Comparison of ENCODE assay signal across 10 cellular contexts in genomic region chr2:230872968-230873669, GRCh38. TPM values are rescaled to one million over a fixed set of nuclear protein-coding genes. Genes with fewer than 3 reads are reported as not detected.
DNase-seq lines count a peak whose midpoint lies in the region; ATAC-seq and TF ChIP-seq lines count a peak whose summit lies in the region.
"Had no signal": no experiment of that assay in that cellular context is flagged by ENCODE, and none has a peak within 500 bp of the region (broad histone marks: within the 10 kb centered on the region; RNA-seq: fewer than 3 reads in every experiment).

No MANE protein-coding gene starts in this region.

- no peaks in the 10 kb centered on the region for H3K79me2 ChIP-seq in PC-9 (ENCODE audit: low read depth)

- no peak overlapping the region for H3K4me2 ChIP-seq in PC-9

- H3K4me3 ChIP-seq in GM08714 (ENCODE audit: low read length) = peak overlapping the region; percentile 25; the same call in 1 of the 2 replicates
- no peak overlapping the region for H3K4me3 ChIP-seq in brain microvascular endothelial cell (ENCODE audit: low read depth, low read length)
- no peak overlapping the region for H3K4me3 ChIP-seq in PC-9
- H3K4me3 ChIP-seq: heart left ventricle had no signal

- CTCF ChIA-PET in PC-9 (lab: Charles Lee) = no interaction called here

- H3K4me1 ChIP-seq in PC-9 (replicated peaks; ENCODE audit: insufficient read depth) = no peaks in the 10 kb centered on the region

- no peaks in the 10 kb centered on the region for H3K9me2 ChIP-seq in PC-9 (ENCODE audit: insufficient read depth)

- no peaks in the 10 kb centered on the region for H3K9me3 ChIP-seq in PC-9 (ENCODE audit: insufficient read depth, low read depth)
- H3K9me3 ChIP-seq: heart left ventricle had no signal

- H3K36me3 ChIP-seq in brain microvascular endothelial cell (replicated peaks) = peaks cover 12% of the 10 kb centered on the region
- no peaks in the 10 kb centered on the region for H3K36me3 ChIP-seq in PC-9 (ENCODE audit: low read depth)

- H3K27me3 ChIP-seq in brain microvascular endothelial cell (replicated peaks) = no peaks in the 10 kb centered on the region
- H3K27me3 ChIP-seq in PC-9 (ENCODE audit: insufficient read depth, low read depth) = no peaks in the 10 kb centered on the region
- H3K27me3 ChIP-seq: heart left ventricle had no signal

- H3K27ac ChIP-seq in cingulate gyrus (ENCODE audit: low read depth, low read length) (peak overlapping the region; percentile 47), brain microvascular endothelial cell (no peak overlapping the region), PC-9 (no peak overlapping the region)

- ATAC-seq in GM19395 (IDR thresholded peaks at IDR 0.05; ENCODE audit: unreplicated experiment) (peak; percentile 72), HG03097 (IDR thresholded peaks at IDR 0.05; ENCODE audit: low FRiP score, unreplicated experiment) (peak; percentile 49)
- ATAC-seq: heart left ventricle had no signal

- in situ Hi-C loops in brain microvascular endothelial cell (cut with HindIII; ENCODE audit: low pct_ligation_motif_present, low sequenced_read_pairs) = no loop called here

- no peak for DNase-seq in NCI-H82 treated with DMSO at 0.1 percent for 48 hours (lab: John Stamatoyannopoulos, UW; ENCODE audit: unreplicated experiment)
- DNase-seq in T1000 (lab: John Stamatoyannopoulos, UW) = no peak
- DNase-seq in brain microvascular endothelial cell = no peak
- DNase-seq in PC-9 = no peak
- DNase-seq: NCI-H2171 treated with DMSO at 0.1 percent for 48 hours had no signal

- H2AFZ ChIP-seq in PC-9 = no peak overlapping the region

- intact Hi-C loops in PC-9 (cut with micrococcal nuclease; ENCODE audit: unreplicated experiment) = no loop called here

- POLR2A ChIA-PET in PC-9 (lab: Charles Lee; ENCODE audit: unreplicated experiment) = interaction anchor here (0.5 kb wide), 1 partner anchor 375 kb away, joined by 11 read pairs; no protein-coding TSS in a partner anchor

- BruUV-seq in PC-9 (replicated peaks; lab: Mats Ljungman, UMichigan) = no TSS peak

- no peaks in the 10 kb centered on the region for H3F3A ChIP-seq in PC-9 (ENCODE audit: insufficient read depth, low read depth)

- TF ChIP-seq CTCF in brain microvascular endothelial cell (IDR thresholded peaks at IDR 0.05; ENCODE audit: low read depth, low read length, missing control alignments) = no peak
- TF ChIP-seq CTCF in PC-9 (conservative IDR thresholded peaks at IDR 0.05) = no peak

- no peaks in the 10 kb centered on the region for H4K20me1 ChIP-seq in PC-9 (ENCODE audit: insufficient read depth)

RNA-seq across cellular contexts. Expression of gene ITM2C, which starts 8.4 kb away (rescaled TPM):
- total RNA-seq in PC-9 (2021) = 76.0 and 96.4 TPM in 2 replicates

RNA-seq across cellular contexts. Expression of gene GPR55, which starts 51.9 kb away (rescaled TPM):
- not detected in 2 replicates for total RNA-seq in PC-9 (2021)
